8 cellular contexts compared by ENCODE assay signal in genomic region chr1:12276225-12276624, GRCh38. TPM values are rescaled to one million over a fixed set of nuclear protein-coding genes. Genes with fewer than 3 reads are reported as not detected.
DNase-seq lines count a peak whose midpoint lies in the region; ATAC-seq and TF ChIP-seq lines count a peak whose summit lies in the region.

No MANE protein-coding gene starts in this region.

- H3K9me3 Mint-ChIP-seq in activated naive CD4-positive, alpha-beta T cell treated with anti-CD3 and anti-CD28 coated beads for 36 hours = no peaks in the 10 kb centered on the region

- no peak overlapping the region for H3K4me3 Mint-ChIP-seq in activated naive CD4-positive, alpha-beta T cell treated with anti-CD3 and anti-CD28 coated beads for 36 hours

- H3K36me3 ChIP-seq in ascending aorta (peaks cover 43 to 73% of the 10 kb centered on the region in 2 donors), upper lobe of right lung (peaks cover 93% of the 10 kb centered on the region)

- H3K27me3 ChIP-seq in ascending aorta (no peaks in the 10 kb centered on the region), upper lobe of right lung (no peaks in the 10 kb centered on the region)

- peak; percentile 10 for DNase-seq in activated naive CD4-positive, alpha-beta T cell treated with anti-CD3 and anti-CD28 coated beads for 36 hours
- no peak for DNase-seq in activated naive CD4-positive, alpha-beta T cell (lab: John Stamatoyannopoulos, UW)
- no peak for DNase-seq in ascending aorta (ENCODE audit: low spot score in 2 of 2)
- DNase-seq in islet precursor cell = peak; percentile 69
- DNase-seq in upper lobe of right lung = no peak
- DNase-seq in putamen (ENCODE audit: low spot score) = no peak

- H3K27ac ChIP-seq in ascending aorta = no peak overlapping the region
- H3K27ac ChIP-seq in upper lobe of right lung = no peak overlapping the region

- CTCF ChIA-PET in activated naive CD4-positive, alpha-beta T cell treated with anti-CD3 and anti-CD28 coated beads for 36 hours (lab: Charles Lee) = interaction anchor here (1.0 to 5.2 kb wide), 9 partner anchors 12 to 383 kb away, joined by 3 to 26 read pairs (median 5); partner anchors contain the start of gene DHRS3

- peaks cover 27% of the 10 kb centered on the region for H3K36me3 Mint-ChIP-seq in activated naive CD4-positive, alpha-beta T cell treated with anti-CD3 and anti-CD28 coated beads for 36 hours (ENCODE audit: low read depth)

- no peak overlapping the region for H3K4me3 ChIP-seq in ascending aorta
- H3K4me3 ChIP-seq in upper lobe of right lung = no peak overlapping the region

- no peaks in the 10 kb centered on the region for H3K27me3 Mint-ChIP-seq in activated naive CD4-positive, alpha-beta T cell treated with anti-CD3 and anti-CD28 coated beads for 36 hours (ENCODE audit: low read depth)

- H3K9me3 ChIP-seq in ascending aorta (no peaks in the 10 kb centered on the region), upper lobe of right lung (no peaks in the 10 kb centered on the region)

- H3K27ac Mint-ChIP-seq in activated naive CD4-positive, alpha-beta T cell treated with anti-CD3 and anti-CD28 coated beads for 36 hours = no peak overlapping the region

- no peaks in the 10 kb centered on the region for H3K4me1 Mint-ChIP-seq in activated naive CD4-positive, alpha-beta T cell treated with anti-CD3 and anti-CD28 coated beads for 36 hours (ENCODE audit: low read depth)

- TF ChIP-seq CTCF in ascending aorta (IDR thresholded peaks at IDR 0.05) (peak; percentile 29 to 53 (median 37)), upper lobe of right lung (IDR thresholded peaks at IDR 0.05) (peak; percentile 48)

- intact Hi-C loops in activated naive CD4-positive, alpha-beta T cell treated with anti-CD3 and anti-CD28 coated beads for 36 hours (cut with micrococcal nuclease) = no loop called here
- intact Hi-C loops in ascending aorta (cut with DNase I) (loop anchor here (5.0 kb wide), 1 partner anchor 346 kb away; no protein-coding TSS in a partner anchor), upper lobe of right lung (cut with DNase I) (no loop called here)

- H3K4me1 ChIP-seq in ascending aorta (no peaks in the 10 kb centered on the region), upper lobe of right lung (peaks cover 3% of the 10 kb centered on the region)

- peak; percentile 53 for ATAC-seq in upper lobe of right lung
- ATAC-seq in GM18867 (IDR thresholded peaks at IDR 0.05; ENCODE audit: unreplicated experiment) = no peak
- no peak for ATAC-seq in HG03571 (IDR thresholded peaks at IDR 0.05; ENCODE audit: unreplicated experiment)

RNA-seq across cellular contexts. Expression of gene VPS13D, which starts 46.4 kb away (rescaled TPM):
- 10 to 100 TPM; 20.0 to 23.3 TPM for total RNA-seq in activated naive CD4-positive, alpha-beta T cell treated with anti-CD3 and anti-CD28 coated beads for 36 hours
- 28.3 TPM for total RNA-seq in ascending aorta
- 74.7 TPM for total RNA-seq in upper lobe of right lung

Comparison
In these comparisons a context has a peak if more than half of its experiments do, and no peak if none do; other contexts are left out.
1. DNase-seq: peak in activated naive CD4-positive, alpha-beta T cell treated with anti-CD3 and anti-CD28 coated beads for 36 hours (single experiment) and islet precursor cell (single experiment); none in activated naive CD4-positive, alpha-beta T cell (0 of 4), ascending aorta (0 of 2), upper lobe of right lung (single experiment) and putamen (single experiment).